15 cellular contexts compared by ENCODE assay signal in genomic region chr4:184273166-184274147, GRCh38. TPM values are rescaled to one million over a fixed set of nuclear protein-coding genes. Genes with fewer than 3 reads are reported as not detected.
A peak's percentile ranks its signal among the peaks of the same experiment; 100 is the strongest.
DNase-seq lines count a peak whose midpoint lies in the region; ATAC-seq and FAIRE-seq lines count a peak whose summit lies in the region.
"Had no signal": no experiment of that assay in that cellular context is flagged by ENCODE, and none has a peak within 500 bp of the region (broad histone marks: within the 10 kb centered on the region; RNA-seq: fewer than 3 reads in every experiment).

No MANE protein-coding gene starts in this region.

- peak overlapping the region in 2 of 3 donors; percentile 51 to 69 for H3K27ac Mint-ChIP-seq in IgD-negative memory B cell
- H3K27ac Mint-ChIP-seq: GM23338, memory B cell, progenitor cell of endocrine pancreas had no signal

- peak; percentile 68 for ATAC-seq in GM19463 (IDR thresholded peaks at IDR 0.05; ENCODE audit: unreplicated experiment)
- ATAC-seq in HG02981 (IDR thresholded peaks at IDR 0.05; ENCODE audit: unreplicated experiment): no peak
- ATAC-seq: GM23338 had no signal

- no peaks in the 10 kb centered on the region for H3K36me3 Mint-ChIP-seq in IgD-negative memory B cell

- peak overlapping the region in 2 of 4 donors; percentile 24 to 41 for H3K4me3 Mint-ChIP-seq in IgD-negative memory B cell
- H3K4me3 Mint-ChIP-seq: GM23338, memory B cell had no signal

- H3K4me1 Mint-ChIP-seq in IgD-negative memory B cell: peaks cover 17 to 35% (median 30%) of the 10 kb centered on the region in 3 donors

- no peaks in the 10 kb centered on the region for H3K27me3 Mint-ChIP-seq in IgD-negative memory B cell
- H3K27me3 Mint-ChIP-seq: memory B cell, progenitor cell of endocrine pancreas had no signal

- DNase-seq in GM18507 (ENCODE audit: extremely low spot score, insufficient read length, low read depth) (no peak), mucosa of gallbladder (ENCODE audit: low spot score) (peak; percentile 1), middle frontal gyrus (ENCODE audit: extremely low spot score, low spot score) (no peak), retina (no peak), cerebellar cortex (ENCODE audit: low spot score) (no peak)
- DNase-seq: Caco-2, NCI-H69, upper lobe of right lung had no signal

- peak; percentile 86 for FAIRE-seq in GM18507 (lab: Jason Lieb, UNC)

- H3K9me3 Mint-ChIP-seq in IgD-negative memory B cell: peaks cover 4 to 14% (median 9%) of the 10 kb centered on the region in 3 donors

RNA-seq across cellular contexts. Expression of gene ENPP6, which starts 55.8 kb away (rescaled TPM):
- polyA plus RNA-seq in IgD-negative memory B cell: not detected
- 0.60 TPM for total RNA-seq in mucosa of gallbladder
- total RNA-seq: Caco-2, epithelial cell of proximal tubule, GM23338, progenitor cell of endocrine pancreas had no signal
